Comparison of ENCODE assay signal across 1 cellular context in the genomic region with DNA sequence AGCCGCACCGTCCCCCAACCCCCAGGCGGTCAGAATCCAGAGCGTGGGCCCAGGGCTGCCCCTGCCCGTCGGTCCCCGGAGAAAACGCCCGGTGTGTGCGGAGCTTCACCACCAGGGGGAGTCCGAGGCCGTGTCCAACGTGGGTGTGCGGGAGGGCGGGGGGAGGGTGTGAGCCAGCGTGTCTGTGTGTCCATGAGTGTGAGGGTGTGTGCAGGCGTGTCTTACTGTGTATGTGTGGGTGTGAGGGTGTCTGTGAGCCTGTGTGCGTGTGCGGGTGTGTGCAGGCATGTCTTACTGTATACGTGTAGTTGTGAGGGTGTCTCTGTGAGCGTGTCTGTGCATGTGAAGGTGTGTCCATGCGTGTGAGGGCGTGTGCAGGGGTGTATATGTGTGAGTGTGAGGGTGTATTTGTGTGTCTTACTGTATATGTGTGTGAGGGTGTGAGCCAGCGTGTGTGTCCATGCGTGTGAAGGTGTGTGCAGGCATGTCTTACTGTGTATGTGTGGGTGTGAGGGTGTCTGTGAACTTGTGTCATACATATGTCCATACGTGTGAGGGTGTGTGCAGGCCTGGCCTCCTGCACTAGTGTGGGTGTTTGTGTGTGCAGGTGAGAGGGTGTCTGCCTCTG.
TF ChIP-seq lines count a peak whose summit lies in the region.

No MANE protein-coding gene starts in this region.

TF ChIP-seq in HCT116, 20 proteins besides CTCF, POLR2A, EP300 and RAD21:
- no peak for TF ChIP-seq EZH2phosphoT487 (IDR thresholded peaks at IDR 0.05; ENCODE audit: borderline replicate concordance)
- no peak for TF ChIP-seq SRF (IDR thresholded peaks at IDR 0.05; ENCODE audit: low read depth)
- no peak for TF ChIP-seq TCF7L2 (IDR thresholded peaks at IDR 0.05; ENCODE audit: borderline replicate concordance, extremely low read depth, insufficient read depth, insufficient read length)
- no peak for TF ChIP-seq SIN3A (IDR thresholded peaks at IDR 0.05; ENCODE audit: low read depth)
- TF ChIP-seq SP1 (IDR thresholded peaks at IDR 0.05; ENCODE audit: low read depth), result no peak
- no peak for TF ChIP-seq EGR1 (IDR thresholded peaks at IDR 0.05; ENCODE audit: low read depth)
- no peak for TF ChIP-seq ZNF274 (IDR thresholded peaks at IDR 0.05; ENCODE audit: low read depth, low read length)
- TF ChIP-seq CBX3 (IDR thresholded peaks at IDR 0.05; ENCODE audit: low read depth), result no peak
- TF ChIP-seq, protein P1, sequence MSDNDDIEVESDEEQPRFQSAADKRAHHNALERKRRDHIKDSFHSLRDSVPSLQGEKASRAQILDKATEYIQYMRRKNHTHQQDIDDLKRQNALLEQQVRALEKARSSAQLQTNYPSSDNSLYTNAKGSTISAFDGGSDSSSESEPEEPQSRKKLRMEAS (IDR thresholded peaks at IDR 0.05), result no peak; the same call in 1 of the 2 replicates
- no peak for TF ChIP-seq CEBPB (IDR thresholded peaks at IDR 0.05; ENCODE audit: low read depth)
- TF ChIP-seq EZH2 (IDR thresholded peaks at IDR 0.05), result no peak
- TF ChIP-seq POLR2AphosphoS5 (IDR thresholded peaks at IDR 0.05; ENCODE audit: low read depth, low read length), result no peak
- no peak for TF ChIP-seq ZFX (IDR thresholded peaks at IDR 0.05)
TF ChIP-seq in HCT116: peak in this region for 0.
